Comparison of ENCODE assay signal across 20 cellular contexts in genomic region chr22:45507798-45508197, GRCh38. TPM values are rescaled to one million over a fixed set of nuclear protein-coding genes. Genes with fewer than 3 reads are reported as not detected.
A peak's percentile ranks its signal among the peaks of the same experiment; 100 is the strongest.
DNase-seq lines count a peak whose midpoint lies in the region; ATAC-seq and TF ChIP-seq lines count a peak whose summit lies in the region.
"Had no signal": no experiment of that assay in that cellular context is flagged by ENCODE, and none has a peak within 500 bp of the region (broad histone marks: within the 10 kb centered on the region; RNA-seq: fewer than 3 reads in every experiment).

No MANE protein-coding gene starts in this region.

- no peak overlapping the region for H3K9ac ChIP-seq in neuronal stem cell (ENCODE audit: low read depth, low read length, poor library complexity)

- WGBS in neuronal stem cell (ENCODE audit: extremely low coverage in 2 of 2, insufficient read length in 2 of 2, insufficient replicate concordance in 1 of 2), 2 donors = no CpG with 5 or more reads among the region's 6 CpGs
- 92 to 93% methylated on average over 6 of the region's 6 CpGs for WGBS in aorta, 2 donors

- H4K8ac ChIP-seq in neuronal stem cell (ENCODE audit: low read depth, low read length) = no peak overlapping the region

- DNase-seq in left ventricle myocardium superior = peak; percentile 10
- DNase-seq in left ventricle myocardium inferior = no peak
- no peak for DNase-seq in fibroblast of the aortic adventitia (ENCODE audit: low read depth)
- no peak for DNase-seq in neuronal stem cell (ENCODE audit: low spot score)
- no peak for DNase-seq in vagina (ENCODE audit: extremely low spot score in 2 of 2)
- DNase-seq in SIG-M5 (lab: John Stamatoyannopoulos, UW) = no peak
- DNase-seq in aorta = no peak
- no peak for DNase-seq in Ammon's horn (ENCODE audit: low spot score)
- DNase-seq: AML-193, GOT3, Karpas-422, NCI-H1694, NCI-H2081, NCI-H510A treated with DMSO at 0.1 percent for 48 hours, NCI-H774, SJCRH30 had no signal

- H3K9me3 ChIP-seq in left ventricle myocardium inferior (replicated peaks) = no peaks in the 10 kb centered on the region
- no peaks in the 10 kb centered on the region for H3K9me3 ChIP-seq in neuronal stem cell (replicated peaks in 1 of 2; ENCODE audit: control insufficient read depth in 2 of 2, insufficient read depth in 1 of 2, low read depth in 1 of 2, low read length in 2 of 2)
- no peaks in the 10 kb centered on the region for H3K9me3 ChIP-seq in vagina
- no peaks in the 10 kb centered on the region for H3K9me3 ChIP-seq in aorta (ENCODE audit: control insufficient read depth, low read length)
- H3K9me3 ChIP-seq: SJCRH30 had no signal

- H2BK12ac ChIP-seq in neuronal stem cell (ENCODE audit: low read length) = peak overlapping the region; percentile 66

- peaks cover 46% of the 10 kb centered on the region for H3K4me1 ChIP-seq in left ventricle myocardium inferior
- peaks cover 10 to 51% of the 10 kb centered on the region in 2 donors for H3K4me1 ChIP-seq in neuronal stem cell (ENCODE audit: control insufficient read depth in 2 of 2, insufficient read depth in 1 of 2, low read depth in 1 of 2, low read length in 2 of 2)
- peaks cover 81% of the 10 kb centered on the region for H3K4me1 ChIP-seq in vagina
- H3K4me1 ChIP-seq in aorta (ENCODE audit: control insufficient read depth in 1 of 2, insufficient read depth in 2 of 2, low read length in 2 of 2) = no peaks in the 10 kb centered on the region

- no peak overlapping the region for H2BK5ac ChIP-seq in neuronal stem cell (ENCODE audit: low read length)

- TF ChIP-seq CTCF in left ventricle myocardium inferior (IDR thresholded peaks at IDR 0.05; ENCODE audit: borderline replicate concordance) = no peak
- TF ChIP-seq CTCF in fibroblast of the aortic adventitia (IDR thresholded peaks at IDR 0.05; ENCODE audit: insufficient read depth, low read length) = no peak
- no peak for TF ChIP-seq CTCF in vagina (IDR thresholded peaks at IDR 0.05)

- H3K23ac ChIP-seq in neuronal stem cell (ENCODE audit: low read depth, low read length, poor library complexity) = no peak overlapping the region

- H2BK120ac ChIP-seq in neuronal stem cell (ENCODE audit: low read depth, low read length) = no peak overlapping the region

- H3K4me2 ChIP-seq in neuronal stem cell (ENCODE audit: insufficient read depth, low read length, poor library complexity, severe bottlenecking) = no peak overlapping the region

- no peak overlapping the region for H3K4ac ChIP-seq in neuronal stem cell (ENCODE audit: low read length)

- intact Hi-C loops in left ventricle myocardium superior (cut with micrococcal nuclease) = no loop called here
- intact Hi-C loops in left ventricle myocardium inferior (cut with micrococcal nuclease) = no loop called here
- intact Hi-C loops in vagina (cut with DNase I) = loop anchor here (5.0 kb wide), 1 partner anchor 45 kb away; no protein-coding TSS in a partner anchor
- intact Hi-C loops in aorta (cut with DNase I) = no loop called here

- no peak for TF ChIP-seq POLR2A in vagina (IDR thresholded peaks at IDR 0.05)

- H3K27ac ChIP-seq in left ventricle myocardium inferior (replicated peaks) = no peak overlapping the region
- H3K27ac ChIP-seq in neuronal stem cell (replicated peaks; ENCODE audit: low read length) = no peak overlapping the region
- peak overlapping the region; percentile 92 for H3K27ac ChIP-seq in vagina
- no peak overlapping the region for H3K27ac ChIP-seq in aorta (ENCODE audit: low read depth in 1 of 2, low read length in 2 of 2)
- H3K27ac ChIP-seq: C4-2B, SJCRH30 had no signal

- H2AK5ac ChIP-seq in neuronal stem cell (ENCODE audit: low read depth, low read length) = no peak overlapping the region

- no peak overlapping the region for H2AFZ ChIP-seq in neuronal stem cell (ENCODE audit: low read length)

- H3K36me3 ChIP-seq in left ventricle myocardium inferior = no peaks in the 10 kb centered on the region
- H3K36me3 ChIP-seq in neuronal stem cell (replicated peaks in 1 of 2; ENCODE audit: control insufficient read depth in 2 of 2, insufficient read depth in 2 of 2, low read length in 2 of 2) = peaks cover 2 to 17% of the 10 kb centered on the region in 2 donors
- H3K36me3 ChIP-seq in vagina = no peaks in the 10 kb centered on the region
- H3K36me3 ChIP-seq in aorta (ENCODE audit: control insufficient read depth in 1 of 2, insufficient read depth in 2 of 2, low read length in 1 of 2) = no peaks in the 10 kb centered on the region
- H3K36me3 ChIP-seq: SJCRH30 had no signal

- peak overlapping the region; percentile 31 for H4K91ac ChIP-seq in neuronal stem cell (ENCODE audit: low read depth, low read length, poor library complexity)

- ATAC-seq in left ventricle myocardium superior (no peak), aorta (ENCODE audit: low FRiP score) (no peak)
- ATAC-seq: Panc1 had no signal

- H3K4me3 ChIP-seq in left ventricle myocardium inferior = no peak overlapping the region
- peak overlapping the region; percentile 22 for H3K4me3 ChIP-seq in fibroblast of the aortic adventitia (ENCODE audit: low read depth, low read length)
- no peak overlapping the region for H3K4me3 ChIP-seq in neuronal stem cell (ENCODE audit: low read length in 2 of 2)
- peak overlapping the region; percentile 75 to 82 for H3K4me3 ChIP-seq in vagina
- H3K4me3 ChIP-seq in aorta (ENCODE audit: low read length in 2 of 2) = no peak overlapping the region
- H3K4me3 ChIP-seq: SJCRH30 had no signal

- H3K14ac ChIP-seq in neuronal stem cell (ENCODE audit: low read length) = no peak overlapping the region

- peaks cover 15% of the 10 kb centered on the region for H3K79me1 ChIP-seq in neuronal stem cell (ENCODE audit: low read depth, low read length)

- no peak overlapping the region for H2BK15ac ChIP-seq in neuronal stem cell (ENCODE audit: low read length)

- H3K18ac ChIP-seq in neuronal stem cell (ENCODE audit: low read length) = peak overlapping the region; percentile 69

- peaks cover 53% of the 10 kb centered on the region for H3K27me3 ChIP-seq in left ventricle myocardium inferior (ENCODE audit: low read depth)
- H3K27me3 ChIP-seq in neuronal stem cell (ENCODE audit: control insufficient read depth in 3 of 3, insufficient read depth in 3 of 3, low read depth in 1 of 3, low read length in 3 of 3) = no peaks in the 10 kb centered on the region
- H3K27me3 ChIP-seq in vagina = no peaks in the 10 kb centered on the region
- H3K27me3 ChIP-seq in aorta (ENCODE audit: control insufficient read depth in 1 of 2, insufficient read depth in 2 of 2, low read length in 1 of 2) = no peaks in the 10 kb centered on the region
- H3K27me3 ChIP-seq: SJCRH30 had no signal

RNA-seq across cellular contexts. Expression of gene FBLN1, which starts 5.1 kb away (rescaled TPM):
- total RNA-seq in left ventricle myocardium superior = 93.3 TPM
- 82.8 TPM for total RNA-seq in left ventricle myocardium inferior
- 335 and 561 TPM in 2 replicates for total RNA-seq in fibroblast of the aortic adventitia (ENCODE audit: low replicate concordance)
- 160 TPM for polyA plus RNA-seq in neuronal stem cell (2013, experiment 1 of 2)
- polyA plus RNA-seq in neuronal stem cell (2013, experiment 2 of 2) = 157 TPM
- 1,019 TPM for total RNA-seq in vagina
- total RNA-seq in aorta = 1,000 to 10,000 TPM in 1 of 2 donors, 100 to 1,000 TPM in 1; 500 to 1,512 TPM
- 100 to 1,000 TPM in 1 of 2 donors, 10 to 100 TPM in 1; 48.1 to 283 TPM for polyA plus RNA-seq in aorta
- total RNA-seq: CD8-positive, alpha-beta memory T cell had no signal
- polyA plus RNA-seq: CD8-positive, alpha-beta memory T cell; IgD-negative memory B cell had no signal

Comparison
In these comparisons a context has a peak if more than half of its experiments do, and no peak if none do; other contexts are left out.
1. H3K4me3 ChIP-seq: peak in fibroblast of the aortic adventitia (single experiment) and vagina (2 of 2); none in left ventricle myocardium inferior (single experiment), neuronal stem cell (0 of 2) and aorta (0 of 2).